Comparison of ENCODE assay signal across 5 cellular contexts in the genomic region with DNA sequence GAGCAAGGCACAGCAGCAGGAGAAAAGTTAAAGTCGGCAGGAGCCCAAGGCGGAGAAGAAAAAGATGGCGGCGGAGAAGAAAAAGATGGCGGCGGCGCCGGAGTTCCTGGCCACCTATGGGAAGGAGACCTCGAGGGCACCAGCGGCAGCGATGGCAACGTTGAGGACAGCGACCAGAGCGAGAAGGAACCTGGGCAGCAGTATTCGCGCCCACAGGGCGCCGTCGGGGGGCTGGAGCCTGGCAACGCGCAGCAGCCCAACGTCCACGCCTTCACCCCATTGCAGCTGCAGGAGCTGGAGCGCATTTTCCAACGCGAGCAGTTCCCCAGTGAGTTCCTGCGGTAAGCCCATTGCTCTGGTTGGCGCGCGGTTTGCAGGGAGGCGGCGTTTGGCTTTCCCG. TPM values are rescaled to one million over a fixed set of nuclear protein-coding genes. Genes with fewer than 3 reads are reported as not detected.
"Had no signal": no experiment of that assay in that cellular context is flagged by ENCODE, and none has a peak within 500 bp of the region (broad histone marks: within the 10 kb centered on the region; RNA-seq: fewer than 3 reads in every experiment).

No MANE protein-coding gene starts in this region.

RNA-seq across cellular contexts. Expression of gene RHOXF2, which starts 0.7 kb away (rescaled TPM):
- total RNA-seq: HepG2, HT-29, HT1080, IMR-90 had no signal
- polyA plus RNA-seq: HepG2, IgD-negative memory B cell, IMR-90 had no signal

RNA-seq across cellular contexts. Expression of gene RHOXF1, which starts 43.4 kb away (rescaled TPM):
- total RNA-seq: HepG2, HT-29, HT1080, IMR-90 had no signal
- polyA plus RNA-seq: HepG2, IgD-negative memory B cell, IMR-90 had no signal
